In the genomic region with DNA sequence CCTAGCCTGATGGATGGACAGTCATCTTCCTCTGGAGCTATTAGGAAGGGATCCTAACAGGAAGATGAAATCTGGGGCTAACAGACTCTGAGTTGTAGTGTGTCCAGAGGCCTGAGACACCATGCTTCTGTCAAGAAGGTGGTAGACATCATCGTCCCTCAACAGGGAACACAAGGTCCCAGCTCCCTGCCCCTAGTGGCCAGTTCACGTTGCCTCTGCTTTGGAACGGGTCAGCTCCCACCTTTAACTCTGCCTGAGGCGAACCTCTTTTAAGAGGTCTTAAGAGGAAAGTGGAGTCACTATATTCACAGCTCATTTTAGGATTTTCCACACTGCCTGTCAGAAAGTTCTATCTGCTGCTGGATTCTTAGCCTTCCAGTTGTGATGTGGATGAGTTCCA, we compare ENCODE assay signal across 15 cellular contexts. TPM values are rescaled to one million over a fixed set of nuclear protein-coding genes. Genes with fewer than 3 reads are reported as not detected.
DNase-seq lines count a peak whose midpoint lies in the region; ATAC-seq, FAIRE-seq and TF ChIP-seq lines count a peak whose summit lies in the region.
"Had no signal": no experiment of that assay in that cellular context is flagged by ENCODE, and none has a peak within 500 bp of the region (broad histone marks: within the 10 kb centered on the region; RNA-seq: fewer than 3 reads in every experiment).

No MANE protein-coding gene starts in this region.

- H3K4me2 ChIP-seq in H1 (ENCODE audit: insufficient read depth in 1 of 2, low read depth in 2 of 2, low read length in 2 of 2) = no peak overlapping the region
- no peak overlapping the region for H3K4me2 ChIP-seq in osteoblast (ENCODE audit: insufficient read depth, low read length)

- H3K56ac ChIP-seq in H1 (replicated peaks; ENCODE audit: insufficient read length, low read depth, low read length) = no peak overlapping the region

- TF ChIP-seq POLR2A in H1 (IDR thresholded peaks at IDR 0.05; ENCODE audit: control extremely low read depth in 1 of 2, low read depth in 2 of 2, low read length in 2 of 2) = no peak

- H3K23me2 ChIP-seq in H1 (ENCODE audit: low read depth, low read length) = no peaks in the 10 kb centered on the region

- H3K18ac ChIP-seq in H1 (ENCODE audit: extremely low read depth, low read length) = no peak overlapping the region

- ATAC-seq in HG03342 (IDR thresholded peaks at IDR 0.05; ENCODE audit: unreplicated experiment) = no peak
- ATAC-seq: activated naive CD4-positive, alpha-beta T cell treated with anti-CD3 and anti-CD28 coated beads, Interleukin-2, amount 50 U/mL, for 72 hours had no signal

- CTCF ChIA-PET in H1 (lab: Charles Lee; ENCODE audit: partially characterized antibody) = interaction anchor here (0.7 to 5.0 kb wide), 26 partner anchors 8 to 267 kb away, joined by 3 to 31 read pairs (median 4); no protein-coding TSS in a partner anchor

- H3K4ac ChIP-seq in H1 (replicated peaks; ENCODE audit: insufficient read length, low read depth, low read length) = no peak overlapping the region

- no peak overlapping the region for H2AFZ ChIP-seq in H1 (ENCODE audit: low read length)
- no peak overlapping the region for H2AFZ ChIP-seq in osteoblast (ENCODE audit: low read length)

- H4K5ac ChIP-seq in H1 (ENCODE audit: insufficient read length, low read depth, low read length) = no peak overlapping the region

- no peak overlapping the region for H2BK5ac ChIP-seq in H1 (ENCODE audit: low read depth, low read length)

- no peak overlapping the region for H2AK5ac ChIP-seq in H1 (ENCODE audit: low read depth, low read length)

- TF ChIP-seq CTCF in GM12865 (IDR thresholded peaks at IDR 0.05; ENCODE audit: insufficient read depth, low read depth, low read length, missing control alignments) (peak; percentile 37), H1 (IDR thresholded peaks at IDR 0.05; ENCODE audit: control extremely low read depth in 1 of 3, insufficient read depth in 1 of 3, low read depth in 1 of 3, low read length in 3 of 3) (peak; percentile 34 to 81 (median 80); a peak in 3 of 4 replicates), osteoblast (IDR thresholded peaks at IDR 0.05; ENCODE audit: extremely low read depth, low read depth, low read length) (peak; percentile 43)

- H4K20me1 ChIP-seq in H1 (replicated peaks in 1 of 2; ENCODE audit: control insufficient read depth in 1 of 2, insufficient read depth in 2 of 2, low read length in 2 of 2) (peaks cover 8% of the 10 kb centered on the region in 2 experiments), osteoblast (ENCODE audit: insufficient read depth, low read length) (no peaks in the 10 kb centered on the region)

- H2BK15ac ChIP-seq in H1 (ENCODE audit: low read length) = no peak overlapping the region

- no peaks in the 10 kb centered on the region for H3K9me3 ChIP-seq in H1 (ENCODE audit: insufficient read depth in 2 of 2, low read depth in 1 of 2, low read length in 1 of 2)
- H3K9me3 ChIP-seq in osteoblast (ENCODE audit: low read depth, low read length) = no peaks in the 10 kb centered on the region

- DNase-seq in GM12865 (ENCODE audit: low read depth) (no peak), NAMALWA (ENCODE audit: low spot score) (peak; percentile 32), H1 (ENCODE audit: low read depth in 1 of 2, low spot score in 2 of 2) (no peak), osteoblast (ENCODE audit: insufficient read length, low spot score, missing footprints) (peak; percentile 46), MV-4-11 (lab: John Stamatoyannopoulos, UW) (no peak), amniotic stem cell (lab: John Stamatoyannopoulos, UW) (no peak)
- DNase-seq: COR-L47, NCI-H1694 treated with DMSO at 0.1 percent for 48 hours, NCI-H526 treated with DMSO at 0.1 percent for 48 hours, SHP77 had no signal

- H3K4me3 ChIP-seq in GM12865 (ENCODE audit: low read depth, low read length) (no peak overlapping the region), H1 (ENCODE audit: extremely low read depth in 1 of 4, insufficient read depth in 2 of 4, low read depth in 3 of 4, low read length in 4 of 4) (no peak overlapping the region), osteoblast (ENCODE audit: insufficient read depth, low read length) (no peak overlapping the region)
- H3K4me3 ChIP-seq: lung had no signal

- H3K79me2 ChIP-seq in H1 (ENCODE audit: control insufficient read depth in 1 of 2, insufficient read depth in 2 of 2, low read length in 2 of 2) (no peaks in the 10 kb centered on the region), osteoblast (ENCODE audit: insufficient read depth, low read length) (no peaks in the 10 kb centered on the region)

- H3K36me3 ChIP-seq in H1 (ENCODE audit: control insufficient read depth in 2 of 4, insufficient read depth in 4 of 4, low read length in 3 of 4) (peaks cover 26 to 71% (median 41%) of the 10 kb centered on the region in 4 experiments), osteoblast (ENCODE audit: insufficient read depth, low read length) (peaks cover 77% of the 10 kb centered on the region)

- no peak overlapping the region for H3K14ac ChIP-seq in H1 (ENCODE audit: insufficient read length)

- 80% methylated on average over 4 of the region's 4 CpGs; no CpG with 5 or more reads in 1 of the 2 experiments for WGBS in H1 (ENCODE audit: extremely low coverage in 1 of 2, insufficient coverage in 1 of 2, insufficient read length in 1 of 2, insufficient replicate concordance in 2 of 2, low coverage in 1 of 2, low lambda C conversion rate in 2 of 2, missing lambda C conversion rate in 1 of 2), 2 experiments

- H3K23ac ChIP-seq in H1 (ENCODE audit: insufficient read length) = no peak overlapping the region

- peaks cover 2% of the 10 kb centered on the region for H3K79me1 ChIP-seq in H1 (ENCODE audit: low read depth, low read length)

- H3K27ac ChIP-seq in H1 (ENCODE audit: low read depth, low read length) (no peak overlapping the region), osteoblast (ENCODE audit: low read depth, low read length) (no peak overlapping the region)

- TF ChIP-seq EP300 in H1 (IDR thresholded peaks at IDR 0.05; ENCODE audit: borderline replicate concordance in 1 of 2, low read depth in 2 of 2, low read length in 2 of 2) = no peak

- H3K9ac ChIP-seq in H1 (replicated peaks in 1 of 4; ENCODE audit: extremely low read depth in 1 of 4, low read depth in 3 of 4, low read length in 3 of 4) = no peak overlapping the region

- TF ChIP-seq RAD21 in H1 (IDR thresholded peaks at IDR 0.05 in 1 of 2, conservative IDR thresholded peaks at IDR 0.05 in 1 of 2; ENCODE audit: low read depth in 2 of 2, low read length in 2 of 2) = peak; percentile 19 to 39; a peak in 2 of 4 replicates

- H2BK120ac ChIP-seq in H1 (replicated peaks; ENCODE audit: low read depth, low read length) = no peak overlapping the region

- no peak overlapping the region for H2BK20ac ChIP-seq in H1 (ENCODE audit: low read length)

- POLR2A ChIA-PET in H1 (lab: Charles Lee; ENCODE audit: partially characterized antibody) = interaction anchor here (1.7 kb wide), 1 partner anchor 26 kb away, joined by 3 read pairs; no protein-coding TSS in a partner anchor

- peak; percentile 48 for FAIRE-seq in H1 (lab: Jason Lieb, UNC)

- H2BK12ac ChIP-seq in H1 (ENCODE audit: low read depth, low read length) = no peak overlapping the region

- no peak overlapping the region for H4K8ac ChIP-seq in H1 (ENCODE audit: extremely low read depth, insufficient read depth, low read length)

- H3K27me3 ChIP-seq in H1 (replicated peaks in 1 of 4; ENCODE audit: control insufficient read depth in 3 of 4, extremely low read depth in 1 of 4, insufficient read depth in 3 of 4, low read length in 3 of 4) (no peaks in the 10 kb centered on the region), osteoblast (ENCODE audit: insufficient read depth, low read length) (no peaks in the 10 kb centered on the region)

- H4K91ac ChIP-seq in H1 (replicated peaks; ENCODE audit: insufficient read length, low read length) = no peak overlapping the region

- H3K4me1 ChIP-seq in H1 (replicated peaks in 1 of 4; ENCODE audit: control insufficient read depth in 3 of 4, insufficient read depth in 4 of 4, low read length in 3 of 4) (no peaks in the 10 kb centered on the region), osteoblast (ENCODE audit: insufficient read depth, low read length) (no peaks in the 10 kb centered on the region)

TF ChIP-seq in H1, 55 proteins besides CTCF, POLR2A, EP300 and RAD21 (continues in another document):
- TF ChIP-seq TAF1 (IDR thresholded peaks at IDR 0.05; ENCODE audit: low read depth, low read length) (no peak), SUZ12 (IDR thresholded peaks at IDR 0.05; ENCODE audit: low read length) (no peak), NRF1 (IDR thresholded peaks at IDR 0.05; ENCODE audit: low read depth, low read length) (no peak), TAF7 (optimal IDR thresholded peaks at IDR 0.05; ENCODE audit: borderline replicate concordance, low read depth, low read length) (no peak), EZH2 (IDR thresholded peaks at IDR 0.05; ENCODE audit: low read depth, low read length, severe bottlenecking) (no peak), SP1 (IDR thresholded peaks at IDR 0.05; ENCODE audit: low read depth, low read length) (no peak)
- TF ChIP-seq, protein P1, sequence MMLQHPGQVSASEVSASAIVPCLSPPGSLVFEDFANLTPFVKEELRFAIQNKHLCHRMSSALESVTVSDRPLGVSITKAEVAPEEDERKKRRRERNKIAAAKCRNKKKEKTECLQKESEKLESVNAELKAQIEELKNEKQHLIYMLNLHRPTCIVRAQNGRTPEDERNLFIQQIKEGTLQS (IDR thresholded peaks at IDR 0.05; ENCODE audit: insufficient read depth, low read depth, low read length) = no peak

RNA-seq across cellular contexts. Expression of a gene that starts 28.3 kb away (rescaled TPM):
- not detected in 2 replicates for total RNA-seq in H1 (2021; fragmentation: NEBNext Ultra II Directional; extraction: Animal tissue kit (Norgen Biotek cat#: 25700))
- 0.05 and 0.16 TPM in 2 replicates for polyA plus RNA-seq in H1 (2011; rRNA removed)
- 0.27 TPM for polyA plus RNA-seq in H1 (2011; cell fraction: cytosol; rRNA removed)
- 0.46 TPM for polyA plus RNA-seq in H1 (2011; cell fraction: nucleus; rRNA removed)
- polyA plus RNA-seq in H1 (2012, experiment 1 of 2) = 0.12 to 0.59 TPM (median 0.31 TPM) in 4 replicates
- polyA plus RNA-seq in H1 (2012, experiment 2 of 2) = not detected
- polyA plus RNA-seq in H1 (2013, experiment 1 of 2) = 0.12 TPM
- polyA plus RNA-seq in H1 (2013, experiment 2 of 2) = 0.11 TPM
- polyA minus RNA-seq in H1 (2011; rRNA and poly(A)+ RNA removed) = 0.24 TPM in 1 of 2 replicates, not detected in the other
- not detected for polyA minus RNA-seq in H1 (2011; cell fraction: cytosol; rRNA and poly(A)+ RNA removed)
- not detected for polyA minus RNA-seq in H1 (2011; cell fraction: nucleus; rRNA and poly(A)+ RNA removed)
- total RNA-seq in osteoblast = 0.36 and 0.59 TPM in 2 replicates
- total RNA-seq: activated CD8-positive, alpha-beta memory T cell treated with anti-CD3 and anti-CD28 coated beads for 36 hours; activated naive CD4-positive, alpha-beta T cell treated with anti-CD3 and anti-CD28 coated beads, Interleukin-2, amount 50 U/mL, for 72 hours had no signal
- polyA plus RNA-seq: IgD-negative memory B cell had no signal

RNA-seq across cellular contexts. Expression of a gene that starts 55.2 kb away (rescaled TPM):
- total RNA-seq in H1 (2021; fragmentation: NEBNext Ultra II Directional; extraction: Animal tissue kit (Norgen Biotek cat#: 25700)) = 0.71 and 0.82 TPM in 2 replicates
- polyA plus RNA-seq in H1 (2011; rRNA removed) = 0.63 and 0.77 TPM in 2 replicates
- polyA plus RNA-seq in H1 (2011; cell fraction: cytosol; rRNA removed) = 0.44 TPM
- 3.3 TPM for polyA plus RNA-seq in H1 (2011; cell fraction: nucleus; rRNA removed)
- 0.26 to 0.88 TPM (median 0.65 TPM) in 4 replicates for polyA plus RNA-seq in H1 (2012, experiment 1 of 2)
- polyA plus RNA-seq in H1 (2012, experiment 2 of 2) = 0.39 TPM
- 0.53 TPM for polyA plus RNA-seq in H1 (2013, experiment 1 of 2)
- polyA plus RNA-seq in H1 (2013, experiment 2 of 2) = 0.42 TPM
- polyA minus RNA-seq in H1 (2011; rRNA and poly(A)+ RNA removed) = 0.13 and 0.22 TPM in 2 replicates
- 0.37 TPM for polyA minus RNA-seq in H1 (2011; cell fraction: cytosol; rRNA and poly(A)+ RNA removed)
- 1.5 TPM for polyA minus RNA-seq in H1 (2011; cell fraction: nucleus; rRNA and poly(A)+ RNA removed)
- 17.0 and 21.2 TPM in 2 replicates for total RNA-seq in osteoblast
- polyA plus RNA-seq: IgD-negative memory B cell had no signal

Comparison
In these comparisons a context has a peak if more than half of its experiments do, and no peak if none do; other contexts are left out.
1. DNase-seq: peak in NAMALWA (single experiment) and osteoblast (single experiment); none in GM12865 (single experiment), H1 (0 of 2), MV-4-11 (single experiment) and amniotic stem cell (single experiment).
2. Peak in every context shown above with its lines, with median percentiles within 50 percentile points of each other: CTCF ChIP-seq.